In genomic region chr2:5057895-5058294, GRCh38 we compare ENCODE assay signal across 20 cellular contexts.
DNase-seq lines count a peak whose midpoint lies in the region; ATAC-seq and TF ChIP-seq lines count a peak whose summit lies in the region.
"Had no signal": no experiment of that assay in that cellular context is flagged by ENCODE, and none has a peak within 500 bp of the region (broad histone marks: within the 10 kb centered on the region; RNA-seq: fewer than 3 reads in every experiment).

No MANE protein-coding gene starts in this region.

- no peaks in the 10 kb centered on the region for H3K4me1 ChIP-seq in endodermal cell (ENCODE audit: control insufficient read depth, insufficient read depth, low read length)
- H3K4me1 ChIP-seq: A549 had no signal

- in situ Hi-C loops in GM13976 (cut with MboI; ENCODE audit: low sequenced_read_pairs, unreplicated experiment), result no loop called here

- H3K4me1 Mint-ChIP-seq in endodermal cell, result peaks cover 12% of the 10 kb centered on the region
- H3K4me1 Mint-ChIP-seq: activated CD4-positive, alpha-beta T cell treated with anti-CD3 and anti-CD28 coated beads, Interleukin-2, amount 10 ng/mL, durations not matched to agents 24 days and 14 days; CD14-positive monocyte had no signal

- TF ChIP-seq CTCF in endodermal cell (conservative IDR thresholded peaks at IDR 0.05) (no peak), GM13976 (IDR thresholded peaks at IDR 0.05; ENCODE audit: borderline replicate concordance, control extremely low read depth, extremely low read depth, insufficient read depth, missing control alignments) (no peak)

- no peaks in the 10 kb centered on the region for H3K9me3 ChIP-seq in endodermal cell (ENCODE audit: control insufficient read depth, low read length)

- H3K27ac ChIP-seq in endodermal cell (ENCODE audit: low read depth, low read length), result peak overlapping the region; percentile 74
- H3K27ac ChIP-seq: A549, hepatocyte had no signal

- no peaks in the 10 kb centered on the region for H3K27me3 ChIP-seq in endodermal cell (ENCODE audit: control insufficient read depth, insufficient read depth, low read length, poor library complexity, severe bottlenecking)
- H3K27me3 ChIP-seq: hepatocyte had no signal

- H3K9me3 Mint-ChIP-seq in endodermal cell, result no peaks in the 10 kb centered on the region
- H3K9me3 Mint-ChIP-seq: activated CD4-positive, alpha-beta T cell treated with anti-CD3 and anti-CD28 coated beads, Interleukin-2, amount 10 ng/mL, durations not matched to agents 24 days and 14 days; H9; nephron had no signal

- WGBS in endodermal cell (ENCODE audit: insufficient coverage in 1 of 2, insufficient read length in 1 of 2), 2 experiments, result 92 to 100% methylated on average over 1 to 5 of the region's 5 CpGs

- H3K27ac Mint-ChIP-seq in endodermal cell, result no peak overlapping the region
- H3K27ac Mint-ChIP-seq: activated CD4-positive, alpha-beta T cell treated with anti-CD3 and anti-CD28 coated beads, Interleukin-2, amount 10 ng/mL, durations not matched to agents 24 days and 14 days; CD14-positive monocyte; H9; nephron had no signal

- DNase-seq in DMS153 (lab: John Stamatoyannopoulos, UW) (peak; percentile 100), NCI-H1694 (lab: John Stamatoyannopoulos, UW) (peak; percentile 56), NCI-H345 (lab: John Stamatoyannopoulos, UW) (peak; percentile 98), endodermal cell (no peak), GM13976 (ENCODE audit: low spot score) (no peak)
- DNase-seq: activated CD4-positive, alpha-beta T cell treated with anti-CD3 and anti-CD28 coated beads, Interleukin-2, amount 10 ng/mL, durations not matched to agents 24 days and 14 days; activated naive CD4-positive, alpha-beta T cell; anterior cingulate cortex; H9; NCI-H446; SK-N-SH; stimulated activated naive CD8-positive, alpha-beta T cell treated with anti-CD3 and anti-CD28 coated beads, Interleukin-15, Interleukin-2, amounts not matched to agents 100 U/mL and 50 U/mL, for 24 hours; trophoblast cell had no signal

- no peaks in the 10 kb centered on the region for H3K36me3 ChIP-seq in endodermal cell (ENCODE audit: control insufficient read depth, insufficient read depth, low read length)

- H3K36me3 Mint-ChIP-seq in endodermal cell (ENCODE audit: low read depth), result no peaks in the 10 kb centered on the region
- H3K36me3 Mint-ChIP-seq: CD14-positive monocyte had no signal

- ATAC-seq in HG03460 (IDR thresholded peaks at IDR 0.05; ENCODE audit: unreplicated experiment), result no peak
- no peak for ATAC-seq in GM21723 (IDR thresholded peaks at IDR 0.05; ENCODE audit: unreplicated experiment)
- no peak for ATAC-seq in HG03135 (IDR thresholded peaks at IDR 0.05; ENCODE audit: unreplicated experiment)
- ATAC-seq: A549; stimulated activated naive CD8-positive, alpha-beta T cell treated with anti-CD3 and anti-CD28 coated beads, Interleukin-15, Interleukin-2, amounts not matched to agents 100 U/mL and 50 U/mL, for 24 hours had no signal

- no peak overlapping the region for H3K4me3 Mint-ChIP-seq in endodermal cell
- H3K4me3 Mint-ChIP-seq: activated CD4-positive, alpha-beta T cell treated with anti-CD3 and anti-CD28 coated beads, Interleukin-2, amount 10 ng/mL, durations not matched to agents 24 days and 14 days; CD14-positive monocyte; H9; nephron had no signal

- no peaks in the 10 kb centered on the region for H3K27me3 Mint-ChIP-seq in endodermal cell (ENCODE audit: insufficient read depth)
- H3K27me3 Mint-ChIP-seq: activated CD4-positive, alpha-beta T cell treated with anti-CD3 and anti-CD28 coated beads, Interleukin-2, amount 10 ng/mL, durations not matched to agents 24 days and 14 days had no signal

- H3K4me3 ChIP-seq in endodermal cell (ENCODE audit: low read length), result no peak overlapping the region
- H3K4me3 ChIP-seq: A549, hepatocyte had no signal

- no peak overlapping the region for H3K9ac ChIP-seq in endodermal cell (ENCODE audit: extremely low read depth, low read length, poor library complexity, severe bottlenecking)
- H3K9ac ChIP-seq: SK-N-SH had no signal

Comparison
In these comparisons a context has a peak if more than half of its experiments do, and no peak if none do; other contexts are left out.
1. DNase-seq: peak in DMS153 (single experiment), NCI-H1694 (single experiment) and NCI-H345 (single experiment); none in endodermal cell (single experiment) and GM13976 (single experiment).